1 cellular context compared by ENCODE assay signal in the genomic region with DNA sequence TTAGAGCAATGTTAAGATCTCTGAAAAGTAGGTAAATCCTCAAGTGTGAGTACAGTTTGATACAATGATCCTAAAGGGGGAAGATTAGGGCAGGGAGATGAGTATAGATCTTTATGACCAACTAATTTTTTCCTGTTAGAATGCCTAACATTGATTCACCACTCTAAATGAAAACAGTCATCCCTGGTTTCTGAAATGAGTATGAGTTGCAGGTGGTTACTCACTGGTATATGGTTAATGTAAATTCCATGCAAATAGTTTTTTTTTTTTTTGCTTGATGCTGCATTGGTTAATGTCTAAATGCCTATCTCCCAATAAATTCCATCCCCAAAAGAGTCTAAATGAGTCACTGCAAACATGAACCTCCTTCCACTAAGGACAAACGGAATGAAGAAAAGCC.
TF ChIP-seq lines count a peak whose summit lies in the region.

No MANE protein-coding gene starts in this region.

TF ChIP-seq in GM12878, 131 proteins besides CTCF, POLR2A, EP300 and RAD21 (continued from another document):
- TF ChIP-seq POU2F2 (IDR thresholded peaks at IDR 0.05; ENCODE audit: borderline replicate concordance, low read depth, low read length) (peak; percentile 34; the same call in 1 of the 3 replicates), ZBED1 (IDR thresholded peaks at IDR 0.05; ENCODE audit: borderline replicate concordance) (no peak), IRF4 (IDR thresholded peaks at IDR 0.05; ENCODE audit: low read depth, low read length) (peak; percentile 71; the same call in 1 of the 2 replicates), SMAD1 (IDR thresholded peaks at IDR 0.05; ENCODE audit: low read depth, partially characterized antibody) (no peak), ATF2 (IDR thresholded peaks at IDR 0.05; ENCODE audit: low read length) (0 out of 2 replicates have a peak, but pooled peaks have one; percentile 46), ESRRA (IDR thresholded peaks at IDR 0.05; ENCODE audit: low read length) (no peak), RUNX3 (IDR thresholded peaks at IDR 0.05; ENCODE audit: low read length) (peak; percentile 87), BCL11A (IDR thresholded peaks at IDR 0.05; ENCODE audit: low read depth, low read length) (peak; percentile 48; the same call in 1 of the 2 replicates), FOXM1 (IDR thresholded peaks at IDR 0.05; ENCODE audit: low read depth, low read length) (peak; percentile 37; the same call in 1 of the 2 replicates), SIN3A (IDR thresholded peaks at IDR 0.05; ENCODE audit: low read depth, low read length) (no peak), SP1 (IDR thresholded peaks at IDR 0.05; ENCODE audit: low read depth, low read length) (no peak), NFIC (IDR thresholded peaks at IDR 0.05; ENCODE audit: low read depth, low read length) (peak; percentile 70; the same call in 1 of the 2 replicates), JUNB (IDR thresholded peaks at IDR 0.05) (peak; percentile 95), CBFB (IDR thresholded peaks at IDR 0.05; ENCODE audit: low read depth) (no peak), E2F8 (IDR thresholded peaks at IDR 0.05; ENCODE audit: low read depth, partially characterized antibody) (no peak), IKZF2 (IDR thresholded peaks at IDR 0.05) (0 out of 4 replicates have a peak, but pooled peaks of 1 of the 2 experiments have one; percentile 29), HDGF (IDR thresholded peaks at IDR 0.05) (no peak), GABPA (IDR thresholded peaks at IDR 0.05; ENCODE audit: low read depth) (peak; percentile 40; the same call in 1 of the 2 replicates), ZSCAN29 (IDR thresholded peaks at IDR 0.05) (no peak), SIX5 (IDR thresholded peaks at IDR 0.05; ENCODE audit: low read depth, low read length, severe bottlenecking) (no peak), ZBTB40 (IDR thresholded peaks at IDR 0.05; ENCODE audit: borderline replicate concordance) (no peak), SUPT20H (IDR thresholded peaks at IDR 0.05; ENCODE audit: borderline replicate concordance, control insufficient read depth, low read depth, low read length) (no peak), NR2C2 (IDR thresholded peaks at IDR 0.05; ENCODE audit: borderline replicate concordance, control insufficient read depth, insufficient read length, low read depth) (no peak), LARP7 (IDR thresholded peaks at IDR 0.05) (no peak)
- TF ChIP-seq, protein P1, sequence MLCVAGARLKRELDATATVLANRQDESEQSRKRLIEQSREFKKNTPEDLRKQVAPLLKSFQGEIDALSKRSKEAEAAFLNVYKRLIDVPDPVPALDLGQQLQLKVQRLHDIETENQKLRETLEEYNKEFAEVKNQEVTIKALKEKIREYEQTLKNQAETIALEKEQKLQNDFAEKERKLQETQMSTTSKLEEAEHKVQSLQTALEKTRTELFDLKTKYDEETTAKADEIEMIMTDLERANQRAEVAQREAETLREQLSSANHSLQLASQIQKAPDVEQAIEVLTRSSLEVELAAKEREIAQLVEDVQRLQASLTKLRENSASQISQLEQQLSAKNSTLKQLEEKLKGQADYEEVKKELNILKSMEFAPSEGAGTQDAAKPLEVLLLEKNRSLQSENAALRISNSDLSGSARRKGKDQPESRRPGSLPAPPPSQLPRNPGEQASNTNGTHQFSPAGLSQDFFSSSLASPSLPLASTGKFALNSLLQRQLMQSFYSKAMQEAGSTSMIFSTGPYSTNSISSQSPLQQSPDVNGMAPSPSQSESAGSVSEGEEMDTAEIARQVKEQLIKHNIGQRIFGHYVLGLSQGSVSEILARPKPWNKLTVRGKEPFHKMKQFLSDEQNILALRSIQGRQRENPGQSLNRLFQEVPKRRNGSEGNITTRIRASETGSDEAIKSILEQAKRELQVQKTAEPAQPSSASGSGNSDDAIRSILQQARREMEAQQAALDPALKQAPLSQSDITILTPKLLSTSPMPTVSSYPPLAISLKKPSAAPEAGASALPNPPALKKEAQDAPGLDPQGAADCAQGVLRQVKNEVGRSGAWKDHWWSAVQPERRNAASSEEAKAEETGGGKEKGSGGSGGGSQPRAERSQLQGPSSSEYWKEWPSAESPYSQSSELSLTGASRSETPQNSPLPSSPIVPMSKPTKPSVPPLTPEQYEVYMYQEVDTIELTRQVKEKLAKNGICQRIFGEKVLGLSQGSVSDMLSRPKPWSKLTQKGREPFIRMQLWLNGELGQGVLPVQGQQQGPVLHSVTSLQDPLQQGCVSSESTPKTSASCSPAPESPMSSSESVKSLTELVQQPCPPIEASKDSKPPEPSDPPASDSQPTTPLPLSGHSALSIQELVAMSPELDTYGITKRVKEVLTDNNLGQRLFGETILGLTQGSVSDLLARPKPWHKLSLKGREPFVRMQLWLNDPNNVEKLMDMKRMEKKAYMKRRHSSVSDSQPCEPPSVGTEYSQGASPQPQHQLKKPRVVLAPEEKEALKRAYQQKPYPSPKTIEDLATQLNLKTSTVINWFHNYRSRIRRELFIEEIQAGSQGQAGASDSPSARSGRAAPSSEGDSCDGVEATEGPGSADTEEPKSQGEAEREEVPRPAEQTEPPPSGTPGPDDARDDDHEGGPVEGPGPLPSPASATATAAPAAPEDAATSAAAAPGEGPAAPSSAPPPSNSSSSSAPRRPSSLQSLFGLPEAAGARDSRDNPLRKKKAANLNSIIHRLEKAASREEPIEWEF (IDR thresholded peaks at IDR 0.05; ENCODE audit: insufficient replicate concordance, low read depth, low read length) = no peak
